ENCODE assay signal across 10 cellular contexts in genomic region chr1:67632356-67632755, GRCh38.
"Had no signal": no experiment of that assay in that cellular context is flagged by ENCODE, and none has a peak within 500 bp of the region (broad histone marks: within the 10 kb centered on the region; RNA-seq: fewer than 3 reads in every experiment).

No MANE protein-coding gene starts in this region.

- FAIRE-seq: bronchial epithelial cell had no signal

- H3K9me3 Mint-ChIP-seq: activated CD4-positive, alpha-beta memory T cell treated with anti-CD3 and anti-CD28 coated beads, Interleukin-2, amount 10 ng/mL, durations not matched to agents 7 days and 5 days had no signal

- H3K27ac Mint-ChIP-seq: activated CD4-positive, alpha-beta memory T cell treated with anti-CD3 and anti-CD28 coated beads, Interleukin-2, amount 10 ng/mL, durations not matched to agents 7 days and 5 days had no signal

- H3K4me1 Mint-ChIP-seq: neural crest cell had no signal

- H3K27me3 ChIP-seq: ascending aorta, dorsolateral prefrontal cortex, vagina had no signal

- DNase-seq: activated CD4-positive, alpha-beta memory T cell treated with anti-CD3 and anti-CD28 coated beads, Interleukin-2, amount 10 ng/mL, durations not matched to agents 7 days and 5 days; activated naive CD4-positive, alpha-beta T cell; dorsolateral prefrontal cortex; foreskin melanocyte; T-helper 9 cell had no signal

- H3K36me3 ChIP-seq: ascending aorta, vagina had no signal

- H3K4me3 ChIP-seq: ascending aorta, dorsolateral prefrontal cortex, skin epidermis, vagina had no signal

- H3K4me3 Mint-ChIP-seq: activated CD4-positive, alpha-beta memory T cell treated with anti-CD3 and anti-CD28 coated beads, Interleukin-2, amount 10 ng/mL, durations not matched to agents 7 days and 5 days; neural crest cell had no signal

- H3K27me3 Mint-ChIP-seq: activated CD4-positive, alpha-beta memory T cell treated with anti-CD3 and anti-CD28 coated beads, Interleukin-2, amount 10 ng/mL, durations not matched to agents 7 days and 5 days had no signal

- H3K4me1 ChIP-seq: vagina had no signal

- H3K27ac ChIP-seq: ascending aorta, dorsolateral prefrontal cortex, skin epidermis, vagina had no signal

- H3K9me3 ChIP-seq: ascending aorta, vagina had no signal
